ENCODE assay signal across 1 cellular context in genomic region chr13:109872864-109873263, GRCh38.
TF ChIP-seq lines count a peak whose summit lies in the region.

No MANE protein-coding gene starts in this region.

TF ChIP-seq in GM23338, 12 proteins besides CTCF, POLR2A, EP300 and RAD21 (continued from another document):
- no peak for TF ChIP-seq ZNF462 (CRISPR knock-in tag; IDR thresholded peaks at IDR 0.05)
TF ChIP-seq in GM23338: peak in this region for 0.
